Comparison of ENCODE assay signal across 9 cellular contexts in the genomic region with DNA sequence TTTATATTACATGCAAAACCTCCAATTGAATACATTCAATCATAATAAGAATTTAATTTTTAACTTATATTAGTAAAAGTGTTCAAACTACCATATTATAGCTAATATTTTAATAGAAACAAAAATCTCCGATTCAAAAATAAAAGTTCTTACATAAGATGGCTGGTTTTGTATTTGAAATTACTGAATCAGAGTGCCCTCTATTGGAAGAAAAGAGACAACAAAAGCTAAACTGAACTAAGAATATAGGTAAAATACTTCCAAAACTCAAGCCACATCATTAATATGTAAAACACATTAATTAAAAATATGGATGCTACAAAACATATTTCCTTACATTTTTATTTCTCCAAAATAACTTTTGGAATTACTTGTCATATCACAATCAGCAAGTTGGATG.
DNase-seq lines count a peak whose midpoint lies in the region; ATAC-seq, FAIRE-seq and TF ChIP-seq lines count a peak whose summit lies in the region.
"Had no signal": no experiment of that assay in that cellular context is flagged by ENCODE, and none has a peak within 500 bp of the region (broad histone marks: within the 10 kb centered on the region; RNA-seq: fewer than 3 reads in every experiment).

No MANE protein-coding gene starts in this region.

- H3K4me3 Mint-ChIP-seq in MCF 10A (ENCODE audit: unreplicated experiment), result no peak overlapping the region
- H3K4me3 Mint-ChIP-seq in nephron, result no peak overlapping the region

- H3K27me3 Mint-ChIP-seq in MCF 10A (ENCODE audit: insufficient read depth, unreplicated experiment) (no peaks in the 10 kb centered on the region), nephron (ENCODE audit: low read depth) (no peaks in the 10 kb centered on the region)

- CTCF ChIA-PET in MCF 10A (lab: Yijun Ruan, JAX), result interaction anchor here (0.7 to 4.1 kb wide), 21 partner anchors 8 to 733 kb away, joined by 3 to 69 read pairs (median 4); no protein-coding TSS in a partner anchor

- TF ChIP-seq CTCF in MCF 10A (IDR thresholded peaks at IDR 0.05; ENCODE audit: unreplicated experiment), result peak; percentile 52
- TF ChIP-seq CTCF in nephron (IDR thresholded peaks at IDR 0.05; ENCODE audit: unreplicated experiment in 3 of 3), result peak; percentile 39 to 75 (median 60)
- peak in 2 of 4 experiments; percentile 12 to 45 for TF ChIP-seq CTCF in uterus (IDR thresholded peaks at IDR 0.05)

- H3K27me3 ChIP-seq in uterus, result no peaks in the 10 kb centered on the region

- H3K27ac Mint-ChIP-seq in MCF 10A (ENCODE audit: low read depth, unreplicated experiment), result no peak overlapping the region
- peak overlapping the region in 1 of 3 experiments; percentile 92 for H3K27ac Mint-ChIP-seq in nephron

- no peaks in the 10 kb centered on the region for H3K4me1 ChIP-seq in uterus

- H3K9me3 Mint-ChIP-seq in MCF 10A (ENCODE audit: unreplicated experiment) (no peaks in the 10 kb centered on the region), nephron (no peaks in the 10 kb centered on the region)

- no peak overlapping the region for H3K4me3 ChIP-seq in uterus
- H3K4me3 ChIP-seq: K562 had no signal

- intact Hi-C loops in MCF 10A (cut with micrococcal nuclease) (loop anchor here (1.0 kb wide), 2 partner anchors 381 to 725 kb away; no protein-coding TSS in a partner anchor), uterus (cut with DNase I; ENCODE audit: low total_unique reads) (no loop called here)

- DNase-seq in NCI-H1694 treated with DMSO at 0.1 percent for 48 hours (lab: John Stamatoyannopoulos, UW) (peak; percentile 34), MCF 10A (ENCODE audit: unreplicated experiment) (peak; percentile 35), uterus (no peak)

- H3K4me1 Mint-ChIP-seq in MCF 10A (ENCODE audit: insufficient read depth, unreplicated experiment) (no peaks in the 10 kb centered on the region), nephron (peaks cover 28% of the 10 kb centered on the region)

- no TSS peak for BruUV-seq in MCF 10A (replicated peaks; lab: Mats Ljungman, UMichigan)

- ATAC-seq in HG02981 (IDR thresholded peaks at IDR 0.05; ENCODE audit: unreplicated experiment) (no peak), GM21360 (IDR thresholded peaks at IDR 0.05; ENCODE audit: unreplicated experiment) (no peak), GM21825 (IDR thresholded peaks at IDR 0.05; ENCODE audit: unreplicated experiment) (no peak)
- ATAC-seq: K562 had no signal

- H3K36me3 Mint-ChIP-seq in MCF 10A (ENCODE audit: insufficient read depth, unreplicated experiment), result peaks cover 2% of the 10 kb centered on the region
- H3K36me3 Mint-ChIP-seq in nephron (ENCODE audit: low read depth), result no peaks in the 10 kb centered on the region

- FAIRE-seq in G401.6 (lab: Jason Lieb, UNC), result peak; percentile 95
- FAIRE-seq: K562 had no signal

- no peak overlapping the region for H3K27ac ChIP-seq in uterus

- POLR2A ChIA-PET in MCF 10A (lab: Yijun Ruan, JAX), result interaction anchor here (0.9 kb wide), 1 partner anchor 381 kb away, joined by 4 read pairs; no protein-coding TSS in a partner anchor

- no peaks in the 10 kb centered on the region for H3K36me3 ChIP-seq in uterus

- no peaks in the 10 kb centered on the region for H3K9me3 ChIP-seq in uterus

- no peak for TF ChIP-seq POLR2A in uterus (IDR thresholded peaks at IDR 0.05)

Comparison
In these comparisons a context has a peak if more than half of its experiments do, and no peak if none do; other contexts are left out.
1. DNase-seq: peak in NCI-H1694 treated with DMSO at 0.1 percent for 48 hours (single experiment) and MCF 10A (single experiment); none in uterus (0 of 2).